Comparison of ENCODE assay signal across 23 cellular contexts in the genomic region with DNA sequence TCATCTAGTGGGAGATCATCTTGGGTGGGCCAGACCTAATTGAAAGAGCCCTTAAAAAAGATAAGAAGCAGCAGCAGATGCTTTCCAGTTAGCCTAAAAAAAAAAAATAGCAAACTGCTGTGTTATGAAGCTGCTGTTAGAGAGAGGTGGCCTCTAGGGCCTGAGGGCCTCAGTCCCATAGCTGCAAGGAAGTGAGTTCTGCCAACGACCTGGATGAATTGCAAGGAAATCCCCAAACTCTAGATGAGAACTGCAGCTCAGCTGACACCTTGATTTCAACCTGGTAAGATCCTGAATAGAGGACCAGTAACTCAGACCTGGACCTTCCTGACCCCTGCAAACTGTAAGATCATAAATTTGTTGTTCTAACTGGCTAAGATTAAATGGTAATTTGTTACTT.
"Had no signal": no experiment of that assay in that cellular context is flagged by ENCODE, and none has a peak within 500 bp of the region (broad histone marks: within the 10 kb centered on the region; RNA-seq: fewer than 3 reads in every experiment).

No MANE protein-coding gene starts in this region.

- H3K27ac ChIP-seq: SK-N-MC had no signal

- FAIRE-seq: astrocyte had no signal

- H3K4me3 ChIP-seq: SK-N-MC had no signal

- DNase-seq: activated CD4-positive, alpha-beta T cell treated with anti-CD3 and anti-CD28 coated beads for 48 hours; activated CD4-positive, alpha-beta T cell treated with anti-CD3 and anti-CD28 coated beads, Interleukin-2, amount 50 U/mL, for 4 hours; activated CD4-positive, CD25-positive, alpha-beta regulatory T cell treated with anti-CD3 and anti-CD28 coated beads, Interleukin-2, amount 50 U/mL, for 72 hours; activated CD8-positive, alpha-beta memory T cell treated with anti-CD3 and anti-CD28 coated beads, Interleukin-2, amount 50 U/mL, for 48 hours; activated CD8-positive, alpha-beta T cell treated with anti-CD3 and anti-CD28 coated beads, Interleukin-2, amount 10 ng/mL, durations not matched to agents 7 days and 5 days; activated naive CD4-positive, alpha-beta T cell treated with Interleukin-2 at 50 U/mL for 16 hours; activated T-cell treated with anti-CD3 and anti-CD28 coated beads, Interleukin-2, amount 50 U/mL, for 1 hour; amygdala; NCI-H1092; NCI-H1417; NCI-H1930; NCI-H2171; NCI-H226; NCI-H526; NCI-H82; SIG-M5; T-cell; T-helper 2 cell had no signal

- H3K27ac Mint-ChIP-seq: activated CD8-positive, alpha-beta T cell treated with anti-CD3 and anti-CD28 coated beads, Interleukin-2, amount 10 ng/mL, durations not matched to agents 7 days and 5 days; activated naive CD8-positive, alpha-beta T cell; brain; T-cell had no signal

- H3K36me3 Mint-ChIP-seq: activated naive CD8-positive, alpha-beta T cell; T-cell had no signal

- ATAC-seq: activated CD8-positive, alpha-beta T cell treated with anti-CD3 and anti-CD28 coated beads, Interleukin-2, amount 10 ng/mL, durations not matched to agents 7 days and 5 days; T-cell had no signal

- H3K9me3 Mint-ChIP-seq: central memory CD8-positive, alpha-beta T cell had no signal
